Comparison of ENCODE assay signal across 15 cellular contexts in the genomic region with DNA sequence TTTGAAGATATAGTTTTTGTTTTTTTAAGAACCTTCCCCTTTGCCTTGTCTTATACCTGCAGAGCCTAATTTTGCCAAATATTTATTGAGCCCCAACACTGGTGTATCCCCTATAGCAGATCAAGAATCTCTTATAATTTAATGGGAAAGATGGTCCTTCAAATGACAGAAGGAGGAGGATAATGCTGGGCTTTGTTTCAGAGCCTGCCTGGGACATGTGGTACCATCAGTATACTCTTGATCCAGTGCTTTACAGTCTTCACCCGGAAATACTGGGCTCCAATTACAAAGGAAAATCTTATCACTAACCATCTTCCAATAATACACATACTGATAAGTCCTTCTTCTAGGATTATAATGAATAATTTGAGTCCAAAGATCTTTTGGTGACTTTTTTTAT.
DNase-seq lines count a peak whose midpoint lies in the region; ATAC-seq and TF ChIP-seq lines count a peak whose summit lies in the region.
"Had no signal": no experiment of that assay in that cellular context is flagged by ENCODE, and none has a peak within 500 bp of the region (broad histone marks: within the 10 kb centered on the region; RNA-seq: fewer than 3 reads in every experiment).

No MANE protein-coding gene starts in this region.

- no peak overlapping the region for H3K4me3 ChIP-seq in left lung

- H3K4me3 Mint-ChIP-seq in activated CD4-positive, alpha-beta T cell treated with anti-CD3 and anti-CD28 coated beads, Interleukin-2, amount 10 ng/mL, durations not matched to agents 24 days and 14 days = no peak overlapping the region
- H3K4me3 Mint-ChIP-seq in activated T-helper 17 cell treated with anti-CD3 and anti-CD28 coated beads, Interleukin-2, amount 50 U/mL, for 72 hours = no peak overlapping the region
- H3K4me3 Mint-ChIP-seq in memory B cell = no peak overlapping the region
- no peak overlapping the region for H3K4me3 Mint-ChIP-seq in glutamatergic neuron (ENCODE audit: unreplicated experiment)
- H3K4me3 Mint-ChIP-seq: CD14-positive monocyte had no signal

- DNase-seq in activated CD4-positive, alpha-beta T cell treated with anti-CD3 and anti-CD28 coated beads, Interleukin-2, amount 10 ng/mL, durations not matched to agents 24 days and 14 days = no peak
- no peak for DNase-seq in activated CD4-positive, alpha-beta T cell treated with anti-CD3 and anti-CD28 coated beads, Interleukin-2, amount 50 U/mL, for 48 hours
- DNase-seq in memory B cell (ENCODE audit: low spot score in 2 of 2) (no peak), NCI-H2107 treated with DMSO at 0.1 percent for 48 hours (lab: John Stamatoyannopoulos, UW; ENCODE audit: unreplicated experiment) (no peak), left lung (no peak), glutamatergic neuron (no peak)
- DNase-seq: COR-L47, HCEC 1CT, NCI-H187 treated with DMSO at 0.1 percent for 48 hours, NCI-H2171 treated with DMSO at 0.1 percent for 48 hours, NCI-H510A, NCI-H82 had no signal

- peaks cover 67% of the 10 kb centered on the region for H3K4me1 Mint-ChIP-seq in activated CD4-positive, alpha-beta T cell treated with anti-CD3 and anti-CD28 coated beads, Interleukin-2, amount 10 ng/mL, durations not matched to agents 24 days and 14 days
- peaks cover 11% of the 10 kb centered on the region for H3K4me1 Mint-ChIP-seq in activated T-helper 17 cell treated with anti-CD3 and anti-CD28 coated beads, Interleukin-2, amount 50 U/mL, for 72 hours
- H3K4me1 Mint-ChIP-seq in memory B cell = peaks cover 37% of the 10 kb centered on the region
- no peaks in the 10 kb centered on the region for H3K4me1 Mint-ChIP-seq in glutamatergic neuron (ENCODE audit: low read depth, unreplicated experiment)

- H3K4me1 ChIP-seq in left lung = peaks cover 4 to 34% of the 10 kb centered on the region in 2 donors

- no peak for ATAC-seq in activated T-helper 17 cell treated with anti-CD3 and anti-CD28 coated beads, Interleukin-2, amount 50 U/mL, for 72 hours (replicated peaks)
- ATAC-seq in memory B cell (ENCODE audit: low read depth) = no peak
- no peak for ATAC-seq in left lung

- TF ChIP-seq CTCF in left lung (IDR thresholded peaks at IDR 0.05) (no peak), glutamatergic neuron (IDR thresholded peaks at IDR 0.05; ENCODE audit: partially characterized antibody, unreplicated experiment) (no peak)

- H3K9me3 Mint-ChIP-seq in activated CD4-positive, alpha-beta T cell treated with anti-CD3 and anti-CD28 coated beads, Interleukin-2, amount 10 ng/mL, durations not matched to agents 24 days and 14 days = peaks cover 25% of the 10 kb centered on the region
- no peaks in the 10 kb centered on the region for H3K9me3 Mint-ChIP-seq in activated T-helper 17 cell treated with anti-CD3 and anti-CD28 coated beads, Interleukin-2, amount 50 U/mL, for 72 hours
- H3K9me3 Mint-ChIP-seq in memory B cell (no peaks in the 10 kb centered on the region), glutamatergic neuron (ENCODE audit: unreplicated experiment) (peaks cover 3% of the 10 kb centered on the region)

- H3K36me3 ChIP-seq in left lung = no peaks in the 10 kb centered on the region

- intact Hi-C loops in activated CD4-positive, alpha-beta T cell treated with anti-CD3 and anti-CD28 coated beads, Interleukin-2, amount 10 ng/mL, durations not matched to agents 24 days and 14 days (cut with micrococcal nuclease) = no loop called here
- intact Hi-C loops in left lung (cut with DNase I) = no loop called here

- H3K27me3 ChIP-seq in left lung = no peaks in the 10 kb centered on the region

- H3K27ac ChIP-seq in temporal lobe (ENCODE audit: low read depth, low read length) = peak overlapping the region; percentile 88
- no peak overlapping the region for H3K27ac ChIP-seq in left lung

- no peaks in the 10 kb centered on the region for H3K27me3 Mint-ChIP-seq in activated CD4-positive, alpha-beta T cell treated with anti-CD3 and anti-CD28 coated beads, Interleukin-2, amount 10 ng/mL, durations not matched to agents 24 days and 14 days
- H3K27me3 Mint-ChIP-seq in activated T-helper 17 cell treated with anti-CD3 and anti-CD28 coated beads, Interleukin-2, amount 50 U/mL, for 72 hours = no peaks in the 10 kb centered on the region
- H3K27me3 Mint-ChIP-seq in memory B cell (no peaks in the 10 kb centered on the region), glutamatergic neuron (ENCODE audit: unreplicated experiment) (peaks cover 3% of the 10 kb centered on the region)

- H3K9me3 ChIP-seq in left lung = no peaks in the 10 kb centered on the region

- H3K27ac Mint-ChIP-seq in activated CD4-positive, alpha-beta T cell treated with anti-CD3 and anti-CD28 coated beads, Interleukin-2, amount 10 ng/mL, durations not matched to agents 24 days and 14 days = peak overlapping the region; percentile 84
- H3K27ac Mint-ChIP-seq in activated T-helper 17 cell treated with anti-CD3 and anti-CD28 coated beads, Interleukin-2, amount 50 U/mL, for 72 hours = peak overlapping the region; percentile 46
- H3K27ac Mint-ChIP-seq in memory B cell = peak overlapping the region; percentile 67
- H3K27ac Mint-ChIP-seq in glutamatergic neuron (ENCODE audit: unreplicated experiment) = no peak overlapping the region

- H3K36me3 Mint-ChIP-seq in activated CD4-positive, alpha-beta T cell treated with anti-CD3 and anti-CD28 coated beads, Interleukin-2, amount 10 ng/mL, durations not matched to agents 24 days and 14 days (ENCODE audit: low read depth) = peaks cover 30% of the 10 kb centered on the region
- H3K36me3 Mint-ChIP-seq in activated T-helper 17 cell treated with anti-CD3 and anti-CD28 coated beads, Interleukin-2, amount 50 U/mL, for 72 hours (ENCODE audit: low read depth) = no peaks in the 10 kb centered on the region
- H3K36me3 Mint-ChIP-seq in memory B cell = no peaks in the 10 kb centered on the region
- peaks cover 7% of the 10 kb centered on the region for H3K36me3 Mint-ChIP-seq in glutamatergic neuron (ENCODE audit: unreplicated experiment)
